ENCODE assay signal across 9 cellular contexts in the genomic region with DNA sequence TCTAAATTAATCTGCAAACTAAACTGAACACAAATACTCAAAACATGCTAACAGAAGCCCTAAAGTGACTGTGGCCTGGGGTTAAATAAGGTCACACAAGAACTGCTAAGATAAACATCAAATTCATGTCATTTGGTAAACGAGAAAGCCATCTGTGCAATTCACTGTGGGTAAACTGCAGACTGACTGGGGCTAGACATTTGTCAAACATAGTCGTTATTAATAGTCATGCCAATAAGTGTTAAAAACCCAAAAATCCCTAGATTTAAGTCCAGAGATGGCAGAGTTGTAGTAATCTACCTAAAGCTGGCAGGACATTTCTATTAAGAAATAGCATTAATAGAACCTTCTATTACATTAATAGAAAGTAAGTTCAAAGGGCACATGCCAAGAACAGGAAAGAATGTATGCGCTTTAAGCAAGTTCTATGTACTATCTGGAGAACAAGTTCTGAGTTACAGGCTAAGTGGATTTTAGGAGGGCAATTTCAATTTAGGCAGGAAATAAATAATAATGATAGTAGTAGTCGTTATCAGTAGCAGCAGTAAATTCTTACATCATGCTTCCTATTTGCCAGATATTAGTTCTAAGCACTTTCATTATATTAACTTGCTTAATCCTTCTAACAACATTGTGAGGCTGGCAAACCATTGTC. TPM values are rescaled to one million over a fixed set of nuclear protein-coding genes. Genes with fewer than 3 reads are reported as not detected.
DNase-seq lines count a peak whose midpoint lies in the region; ATAC-seq lines count a peak whose summit lies in the region.
"Had no signal": no experiment of that assay in that cellular context is flagged by ENCODE, and none has a peak within 500 bp of the region (broad histone marks: within the 10 kb centered on the region; RNA-seq: fewer than 3 reads in every experiment).

No MANE protein-coding gene starts in this region.

- peaks cover 9% of the 10 kb centered on the region for H3K4me1 ChIP-seq in mesodermal cell (ENCODE audit: control insufficient read depth, insufficient read depth, low read length, poor library complexity, severe bottlenecking)

- no peak overlapping the region for H3K4me3 ChIP-seq in mesodermal cell (ENCODE audit: extremely low read depth, insufficient read depth, low read length, poor library complexity, severe bottlenecking)

- peak; percentile 10 for DNase-seq in EH (ENCODE audit: low read depth)
- peak; percentile 16 for DNase-seq in T-helper 22 cell (ENCODE audit: low read depth)
- no peak for DNase-seq in superior temporal gyrus (ENCODE audit: extremely low spot score)
- DNase-seq in effector CD8-positive, alpha-beta T cell (lab: John Stamatoyannopoulos, UW): no peak
- DNase-seq: NCI-H345; stimulated activated CD4-positive, alpha-beta T cell treated with anti-CD3 and anti-CD28 coated beads, Interleukin-4, amount 100 ng/mL, for 1 hour had no signal

- H3K36me3 ChIP-seq in mesodermal cell (ENCODE audit: control insufficient read depth, insufficient read depth, low read length): no peaks in the 10 kb centered on the region

- ATAC-seq in HG02798 (IDR thresholded peaks at IDR 0.05; ENCODE audit: poor library complexity, unreplicated experiment): peak; percentile 42
- ATAC-seq in esophagus mucosa: no peak

- H3K27ac ChIP-seq in mesodermal cell (ENCODE audit: low read depth, low read length, severe bottlenecking): peak overlapping the region; percentile 37

- H3K9me3 ChIP-seq in mesodermal cell (ENCODE audit: control insufficient read depth, low read length): no peaks in the 10 kb centered on the region

- 90 to 100% methylated on average over 1 to 3 of the region's 4 CpGs for WGBS in mesodermal cell (ENCODE audit: insufficient coverage in 2 of 2), 2 experiments

RNA-seq across cellular contexts. Expression of a gene that starts 8.6 kb away (rescaled TPM):
- polyA plus RNA-seq in mesodermal cell (2013, experiment 1 of 2): 25.0 TPM
- 25.6 TPM for polyA plus RNA-seq in mesodermal cell (2013, experiment 2 of 2)
- 18.2 TPM for total RNA-seq in esophagus mucosa

Comparison
In these comparisons a context has a peak if more than half of its experiments do, and no peak if none do; other contexts are left out.
1. DNase-seq: peak in EH (single experiment) and T-helper 22 cell (single experiment); none in superior temporal gyrus (single experiment) and effector CD8-positive, alpha-beta T cell (single experiment).